In genomic region chr18:12276736-12277554, GRCh38 we compare ENCODE assay signal across 14 cellular contexts. TPM values are rescaled to one million over a fixed set of nuclear protein-coding genes. Genes with fewer than 3 reads are reported as not detected.
"Had no signal": no experiment of that assay in that cellular context is flagged by ENCODE, and none has a peak within 500 bp of the region (broad histone marks: within the 10 kb centered on the region; RNA-seq: fewer than 3 reads in every experiment).

No MANE protein-coding gene starts in this region.

- H3K27me3 ChIP-seq: breast epithelium, foreskin keratinocyte, heart left ventricle, pancreas, upper lobe of right lung had no signal

- H3K9me3 ChIP-seq: breast epithelium, heart left ventricle, pancreas, upper lobe of right lung had no signal

- FAIRE-seq: pancreas had no signal

- ATAC-seq: activated T-cell treated with anti-CD3 and anti-CD28 coated beads, Interleukin-2, amount 50 U/mL, for 4 hours; foreskin keratinocyte; heart left ventricle; left colon; pancreas; stimulated activated effector memory CD8-positive, alpha-beta T cell treated with anti-CD3 and anti-CD28 coated beads, Interleukin-12 subunit alpha, Interleukin-12 subunit beta, amount 100 ng/mL, for 72 hours; upper lobe of right lung had no signal

- H3K4me1 ChIP-seq: pancreas had no signal

- H3K27ac ChIP-seq: foreskin keratinocyte, pancreas had no signal

- H3K4me3 ChIP-seq: breast epithelium, heart left ventricle, pancreas, upper lobe of right lung had no signal

- DNase-seq: activated CD4-positive, alpha-beta memory T cell treated with anti-CD3 and anti-CD28 coated beads for 36 hours; activated effector memory CD4-positive, alpha-beta T cell treated with anti-CD3 and anti-CD28 coated beads, Interleukin-2, amount 50 U/mL, for 16 hours; activated naive CD8-positive, alpha-beta T cell treated with anti-CD3 and anti-CD28 coated beads, Interleukin-2, amount 10 ng/mL, durations not matched to agents 7 days and 5 days; activated T-cell treated with anti-CD3 and anti-CD28 coated beads, Interleukin-2, amount 50 U/mL, for 4 hours; anterior cingulate cortex; foreskin keratinocyte; left colon; pancreas; T1000; upper lobe of right lung had no signal

- H3K36me3 ChIP-seq: breast epithelium, heart left ventricle, pancreas, upper lobe of right lung had no signal

RNA-seq across cellular contexts. Expression of gene CIDEA, which starts 22.8 kb away (rescaled TPM):
- total RNA-seq: activated CD4-positive, alpha-beta memory T cell treated with anti-CD3 and anti-CD28 coated beads for 36 hours; activated naive CD8-positive, alpha-beta T cell treated with anti-CD3 and anti-CD28 coated beads, Interleukin-2, amount 10 ng/mL, durations not matched to agents 7 days and 5 days; activated T-cell treated with anti-CD3 and anti-CD28 coated beads, Interleukin-2, amount 50 U/mL, for 4 hours; neural crest cell; upper lobe of right lung had no signal
